In the genomic region with DNA sequence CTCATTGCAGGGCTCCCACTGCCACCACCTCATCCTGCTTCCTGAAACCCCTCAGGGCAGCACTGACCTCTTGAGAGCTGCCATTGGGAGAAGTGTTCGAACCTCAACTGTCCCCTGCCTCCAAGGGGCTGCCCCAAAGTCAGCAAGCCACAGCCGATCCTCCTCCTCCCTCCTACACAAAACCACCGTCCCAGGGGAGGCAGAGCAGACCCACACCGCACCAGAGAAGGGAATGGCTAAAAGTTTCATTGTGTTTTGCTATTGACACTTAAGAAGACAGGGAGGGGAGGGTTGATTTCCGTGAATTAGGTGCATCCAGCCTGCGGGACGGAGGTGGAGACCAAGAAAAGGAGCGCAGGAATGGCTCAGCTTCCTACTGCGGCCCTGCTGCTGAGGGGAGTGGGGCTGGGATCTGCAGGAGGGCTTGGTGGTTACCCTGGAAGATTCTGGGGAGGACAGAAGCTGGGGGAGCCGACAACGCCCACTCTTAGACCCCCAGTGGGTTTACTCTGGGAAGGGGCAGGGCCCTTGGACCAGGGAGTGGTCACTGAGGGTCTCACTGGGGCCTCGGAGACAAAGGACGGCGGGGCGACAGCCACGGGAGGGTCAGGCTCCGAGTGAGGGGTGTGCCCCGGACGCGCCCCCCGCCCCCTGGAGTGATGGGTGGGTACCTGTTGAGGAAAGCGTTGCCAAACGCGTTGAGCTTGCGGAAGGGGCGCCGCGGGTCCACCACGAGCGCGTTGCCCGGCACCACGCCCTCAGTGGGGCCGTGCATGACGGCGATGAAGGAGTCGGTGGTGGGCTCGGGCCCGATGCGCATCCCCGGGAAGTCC, we compare ENCODE assay signal across 9 cellular contexts. TPM values are rescaled to one million over a fixed set of nuclear protein-coding genes. Genes with fewer than 3 reads are reported as not detected.
A peak's percentile ranks its signal among the peaks of the same experiment; 100 is the strongest.
DNase-seq lines count a peak whose midpoint lies in the region; ATAC-seq and TF ChIP-seq lines count a peak whose summit lies in the region.
"Had no signal": no experiment of that assay in that cellular context is flagged by ENCODE, and none has a peak within 500 bp of the region (broad histone marks: within the 10 kb centered on the region; RNA-seq: fewer than 3 reads in every experiment).

No MANE protein-coding gene starts in this region.

- peak overlapping the region; percentile 82 for H3K27ac Mint-ChIP-seq in activated B cell treated with CpG ODN at 0.5 μM for 24 hours

- peaks cover 26% of the 10 kb centered on the region for H4K20me1 ChIP-seq in DND-41 (ENCODE audit: insufficient read depth, low read length)

- H3K36me3 Mint-ChIP-seq in activated B cell treated with CpG ODN at 0.5 μM for 24 hours (ENCODE audit: low read depth): peaks cover 52% of the 10 kb centered on the region

- peaks cover 53% of the 10 kb centered on the region for H3K4me1 ChIP-seq in DND-41 (ENCODE audit: insufficient read depth, low read length)
- no peaks in the 10 kb centered on the region for H3K4me1 ChIP-seq in HEK293 (ENCODE audit: control insufficient read depth, insufficient read depth, low read length)
- peaks cover 36% of the 10 kb centered on the region for H3K4me1 ChIP-seq in cardiac muscle cell (ENCODE audit: low read depth)
- H3K4me1 ChIP-seq in gastrocnemius medialis: peaks cover 62 to 66% of the 10 kb centered on the region in 2 donors

- POLR2A ChIA-PET in HEK293 (lab: Yijun Ruan, JAX) (interaction anchor here (0.6 to 2.8 kb wide), 14 partner anchors 7 to 235 kb away, joined by 3 to 23 read pairs (median 4); a partner anchor contains a TSS), activated B cell treated with CpG ODN at 0.5 μM for 24 hours (lab: Charles Lee) (interaction anchor here (0.5 to 27.8 kb wide), 12 partner anchors 10 to 203 kb away, joined by 3 to 1194 read pairs (median 6); a partner anchor contains a TSS)

- no peaks in the 10 kb centered on the region for H3K9me3 ChIP-seq in DND-41 (ENCODE audit: insufficient read depth, low read length, severe bottlenecking)
- no peaks in the 10 kb centered on the region for H3K9me3 ChIP-seq in HEK293 (ENCODE audit: control insufficient read depth, insufficient read depth, low read depth, low read length)
- no peaks in the 10 kb centered on the region for H3K9me3 ChIP-seq in cardiac muscle cell (ENCODE audit: low read depth)
- H3K9me3 ChIP-seq in gastrocnemius medialis: no peaks in the 10 kb centered on the region

- H3K27ac ChIP-seq in DND-41 (ENCODE audit: low read length) (peak overlapping the region; percentile 72), HEK293 (ENCODE audit: extremely low read depth, low read depth, low read length) (no peak overlapping the region; the same call in 1 of the 2 replicates), cardiac muscle cell (peak overlapping the region; percentile 81), gastrocnemius medialis (peak overlapping the region; percentile 93 to 94 (median 94))

- CTCF ChIA-PET in HEK293 (lab: Yijun Ruan, JAX): interaction anchor here (0.6 to 4.6 kb wide), 12 partner anchors 10 to 1195 kb away, joined by 3 to 36 read pairs (median 4); no protein-coding TSS in a partner anchor
- CTCF ChIA-PET in activated B cell treated with CpG ODN at 0.5 μM for 24 hours (lab: Charles Lee): interaction anchor here (0.9 to 11.5 kb wide), 7 partner anchors 10 to 106 kb away, joined by 3 to 163 read pairs (median 10); no protein-coding TSS in a partner anchor

- H3K27me3 ChIP-seq in DND-41 (ENCODE audit: insufficient read depth, low read length, poor library complexity) (no peaks in the 10 kb centered on the region), cardiac muscle cell (no peaks in the 10 kb centered on the region), gastrocnemius medialis (no peaks in the 10 kb centered on the region)

- peak overlapping the region; percentile 97 for H3K4me3 Mint-ChIP-seq in activated B cell treated with CpG ODN at 0.5 μM for 24 hours

- H3K36me3 ChIP-seq in DND-41 (ENCODE audit: insufficient read depth, low read length) (peaks cover 16% of the 10 kb centered on the region), HEK293 (ENCODE audit: control insufficient read depth in 2 of 2, insufficient read depth in 1 of 2, low read length in 2 of 2) (peaks cover 0 to 19% of the 10 kb centered on the region in 2 experiments; a peak in 1 of 3 replicates), cardiac muscle cell (peaks cover 5% of the 10 kb centered on the region), gastrocnemius medialis (peaks cover 0 to 9% of the 10 kb centered on the region in 2 donors)

- TF ChIP-seq CTCF in DND-41 (IDR thresholded peaks at IDR 0.05; ENCODE audit: borderline replicate concordance, extremely low read depth, low read length, poor library complexity, severe bottlenecking) (no peak), HEK293 (tag by site-specific recombination; IDR thresholded peaks at IDR 0.05) (no peak), activated B cell treated with CpG ODN at 0.5 μM for 24 hours (IDR thresholded peaks at IDR 0.05) (no peak), cardiac muscle cell (IDR thresholded peaks at IDR 0.05; ENCODE audit: low read depth, low read length) (no peak), gastrocnemius medialis (IDR thresholded peaks at IDR 0.05 in 4 of 5, conservative IDR thresholded peaks at IDR 0.05 in 1 of 5) (no peak)

- in situ Hi-C loops in gastrocnemius medialis (cut with MboI; ENCODE audit: low sequenced_read_pairs in 4 of 4): no loop called here

- H3K4me3 ChIP-seq in DND-41 (ENCODE audit: low read depth in 1 of 2, low read length in 2 of 2): peak overlapping the region; percentile 62 to 100
- H3K4me3 ChIP-seq in HEK293 (ENCODE audit: low read depth, low read length): peak overlapping the region; percentile 66
- H3K4me3 ChIP-seq in cardiac muscle cell: peak overlapping the region; percentile 81
- peak overlapping the region; percentile 71 to 77 (median 74) for H3K4me3 ChIP-seq in gastrocnemius medialis

- peak overlapping the region; percentile 94 for H2AFZ ChIP-seq in DND-41 (ENCODE audit: low read depth, low read length)

- no peak for TF ChIP-seq POLR2A in gastrocnemius medialis (IDR thresholded peaks at IDR 0.05)

- peaks cover 67% of the 10 kb centered on the region for H3K4me1 Mint-ChIP-seq in activated B cell treated with CpG ODN at 0.5 μM for 24 hours

- intact Hi-C loops in activated B cell treated with CpG ODN at 0.5 μM for 24 hours (cut with micrococcal nuclease): loop anchor here (1.0 to 2.0 kb wide), 9 partner anchors 11 to 240 kb away; a partner anchor contains a TSS
- intact Hi-C loops in gastrocnemius medialis (cut with DNase I; ENCODE audit: low total_unique reads): loop anchor here (1.0 to 10.0 kb wide), 4 partner anchors 13 to 633 kb away; a partner anchor contains a TSS

- no peaks in the 10 kb centered on the region for H3K27me3 Mint-ChIP-seq in activated B cell treated with CpG ODN at 0.5 μM for 24 hours

- peak overlapping the region; percentile 81 for H3K9ac ChIP-seq in DND-41 (ENCODE audit: low read depth, low read length)

- peak; percentile 53 for DNase-seq in DND-41
- DNase-seq in activated B cell treated with CpG ODN at 0.5 μM for 24 hours: no peak
- DNase-seq in cardiac muscle cell (ENCODE audit: low read depth in 1 of 2, low spot score in 1 of 2): no peak
- DNase-seq in gastrocnemius medialis: no peak
- DNase-seq in NCI-H524 (lab: John Stamatoyannopoulos, UW): no peak
- no peak for DNase-seq in islet precursor cell

- H3K9me3 Mint-ChIP-seq in activated B cell treated with CpG ODN at 0.5 μM for 24 hours: no peaks in the 10 kb centered on the region

- ATAC-seq in DND-41 (ENCODE audit: insufficient read depth, low read depth) (no peak; the same call in 2 of the 3 replicates), activated B cell treated with CpG ODN at 0.5 μM for 24 hours (ENCODE audit: low read depth) (peak; percentile 13), gastrocnemius medialis (peak in 1 of 2 donors; percentile 3), HG02759 (IDR thresholded peaks at IDR 0.05; ENCODE audit: unreplicated experiment) (no peak)

- peak overlapping the region; percentile 93 for H3K4me2 ChIP-seq in DND-41 (ENCODE audit: insufficient read depth, low read length)

- peaks cover 36% of the 10 kb centered on the region for H3K79me2 ChIP-seq in DND-41 (ENCODE audit: insufficient read depth, low read length)

TF ChIP-seq in HEK293, 187 proteins besides CTCF, POLR2A, EP300 and RAD21 (continues in another document):
- TF ChIP-seq GFI1B (tag by site-specific recombination; IDR thresholded peaks at IDR 0.05) (no peak), ZNF585B (tag by site-specific recombination; IDR thresholded peaks at IDR 0.05) (no peak), ZNF423 (tag by site-specific recombination; IDR thresholded peaks at IDR 0.05) (0 out of 2 replicates have a peak, but pooled peaks have one; percentile 8), ZNF792 (tag by site-specific recombination; IDR thresholded peaks at IDR 0.05) (no peak), TCF7L2 (IDR thresholded peaks at IDR 0.05; ENCODE audit: borderline replicate concordance, low read depth, low read length) (no peak), EGR2 (tag by site-specific recombination; IDR thresholded peaks at IDR 0.05; ENCODE audit: low read depth) (peak; percentile 60; the same call in 1 of the 2 replicates), ZFP69B (tag by site-specific recombination; IDR thresholded peaks at IDR 0.05) (0 out of 2 replicates have a peak, but pooled peaks have one; percentile 22), ZNF175 (tag by site-specific recombination; IDR thresholded peaks at IDR 0.05) (no peak), KLF9 (tag by site-specific recombination; IDR thresholded peaks at IDR 0.05; ENCODE audit: low read depth) (peak; percentile 88), ZNF837 (tag by site-specific recombination; IDR thresholded peaks at IDR 0.05) (no peak), ZBTB7A (tag by site-specific recombination; IDR thresholded peaks at IDR 0.05; ENCODE audit: low read depth) (peak; percentile 49; the same call in 1 of the 2 replicates), ZNF24 (tag by site-specific recombination; IDR thresholded peaks at IDR 0.05) (no peak)

RNA-seq across cellular contexts. Expression of a gene that starts 0.8 kb away (rescaled TPM):
- 357 and 360 TPM in 2 replicates for total RNA-seq in activated B cell treated with CpG ODN at 0.5 μM for 24 hours
- total RNA-seq in cardiac muscle cell: 119 and 160 TPM in 2 replicates
- polyA plus RNA-seq in cardiac muscle cell: 57.4 and 70.0 TPM in 2 replicates
- 10 to 100 TPM; 24.8 to 46.2 (median 31.3) TPM for total RNA-seq in gastrocnemius medialis

RNA-seq across cellular contexts. Expression of a gene that starts 33.2 kb away (rescaled TPM):
- 2.2 and 3.7 TPM in 2 replicates for total RNA-seq in activated B cell treated with CpG ODN at 0.5 μM for 24 hours
- 4.6 and 10.1 TPM in 2 replicates for total RNA-seq in cardiac muscle cell
- polyA plus RNA-seq in cardiac muscle cell: 2.2 and 3.5 TPM in 2 replicates
- under 1 TPM in 2 of 4 donors, not detected in 2; 0.15 to 0.19 TPM for total RNA-seq in gastrocnemius medialis

RNA-seq across cellular contexts. Expression of a gene that starts 39.4 kb away (rescaled TPM):
- total RNA-seq in activated B cell treated with CpG ODN at 0.5 μM for 24 hours (31.2 and 35.0 TPM in 2 replicates), cardiac muscle cell (33.9 and 36.2 TPM in 2 replicates), gastrocnemius medialis (10 to 100 TPM; 10.7 to 97.5 (median 37.9) TPM)
- 8.1 and 13.3 TPM in 2 replicates for polyA plus RNA-seq in cardiac muscle cell

RNA-seq across cellular contexts. Expression of a gene that starts 46.9 kb away (rescaled TPM):
- 12.0 and 12.6 TPM in 2 replicates for total RNA-seq in activated B cell treated with CpG ODN at 0.5 μM for 24 hours
- total RNA-seq in cardiac muscle cell: 26.2 and 29.2 TPM in 2 replicates
- 29.2 and 30.7 TPM in 2 replicates for polyA plus RNA-seq in cardiac muscle cell
- 10 to 100 TPM; 17.2 to 34.2 (median 24.3) TPM for total RNA-seq in gastrocnemius medialis

RNA-seq across cellular contexts. Expression of a gene that starts 58.1 kb away (rescaled TPM):
- 0.33 and 0.71 TPM in 2 replicates for total RNA-seq in activated B cell treated with CpG ODN at 0.5 μM for 24 hours
- total RNA-seq in cardiac muscle cell: not detected in 2 replicates
- polyA plus RNA-seq in cardiac muscle cell: 0.60 TPM in 1 of 2 replicates, not detected in the other
- total RNA-seq in gastrocnemius medialis: not detected
- total RNA-seq: T-helper 2 cell treated with Interferon-gamma antibody and Interleukin-4, amounts not matched to agents 100 ng/mL and 5 ng/mL, for 36 hours had no signal
